8 cellular contexts compared by ENCODE assay signal in the genomic region with DNA sequence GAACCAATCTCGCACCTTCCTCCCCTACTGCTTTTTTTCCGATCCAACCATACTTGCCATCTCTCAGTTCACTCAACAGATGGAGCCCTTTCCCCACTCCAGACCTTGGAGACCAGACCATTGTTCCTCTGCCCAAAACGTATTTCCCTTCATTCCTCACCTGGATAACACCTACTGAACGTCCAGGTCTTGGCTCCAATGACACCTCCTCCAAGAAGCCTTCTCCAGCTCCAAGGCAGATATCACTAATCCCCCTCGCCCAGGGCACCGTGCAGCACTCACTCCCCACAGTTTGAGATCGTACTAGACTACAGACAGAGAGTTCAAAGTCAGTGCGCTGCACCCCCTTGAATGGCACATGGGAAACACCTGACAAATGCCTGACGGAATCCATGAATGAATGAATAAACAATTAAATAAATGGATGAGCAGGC. TPM values are rescaled to one million over a fixed set of nuclear protein-coding genes. Genes with fewer than 3 reads are reported as not detected.
DNase-seq lines count a peak whose midpoint lies in the region; ATAC-seq and TF ChIP-seq lines count a peak whose summit lies in the region.

No MANE protein-coding gene starts in this region.

- H3K4me3 ChIP-seq in fibroblast of villous mesenchyme (ENCODE audit: low read depth, low read length) (no peak overlapping the region), retinal pigment epithelial cell (ENCODE audit: low read length) (no peak overlapping the region)

- DNase-seq in NCI-H345 (lab: John Stamatoyannopoulos, UW) = peak; percentile 27
- DNase-seq in NCI-H345 treated with DMSO at 0.1 percent for 48 hours (lab: John Stamatoyannopoulos, UW; ENCODE audit: unreplicated experiment) = no peak
- DNase-seq in Kasumi-1 (lab: John Stamatoyannopoulos, UW) = peak; percentile 46 to 72
- peak; percentile 29 for DNase-seq in SHP77 treated with DMSO at 0.1 percent for 48 hours (lab: John Stamatoyannopoulos, UW)
- DNase-seq in fibroblast of villous mesenchyme (ENCODE audit: low read depth) = peak; percentile 26
- no peak for DNase-seq in retinal pigment epithelial cell (ENCODE audit: low read depth)

- TF ChIP-seq CTCF in fibroblast of villous mesenchyme (IDR thresholded peaks at IDR 0.05; ENCODE audit: insufficient read depth, low read depth, low read length) = peak; percentile 68
- TF ChIP-seq CTCF in retinal pigment epithelial cell (conservative IDR thresholded peaks at IDR 0.05; ENCODE audit: low read depth, low read length) = peak; percentile 72

- ATAC-seq in HG02763 (IDR thresholded peaks at IDR 0.05; ENCODE audit: unreplicated experiment) (no peak), HG02970 (IDR thresholded peaks at IDR 0.05; ENCODE audit: low FRiP score, unreplicated experiment) (no peak)

RNA-seq across cellular contexts. Expression of gene AKNA, which starts 47.1 kb away (rescaled TPM):
- 11.2 and 14.8 TPM in 2 replicates for total RNA-seq in fibroblast of villous mesenchyme

Comparison
In these comparisons a context has a peak if more than half of its experiments do, and no peak if none do; other contexts are left out.
1. DNase-seq: peak in NCI-H345 (single experiment), Kasumi-1 (2 of 2), SHP77 treated with DMSO at 0.1 percent for 48 hours (single experiment) and fibroblast of villous mesenchyme (single experiment); none in NCI-H345 treated with DMSO at 0.1 percent for 48 hours (single experiment) and retinal pigment epithelial cell (single experiment).